In the genomic region with DNA sequence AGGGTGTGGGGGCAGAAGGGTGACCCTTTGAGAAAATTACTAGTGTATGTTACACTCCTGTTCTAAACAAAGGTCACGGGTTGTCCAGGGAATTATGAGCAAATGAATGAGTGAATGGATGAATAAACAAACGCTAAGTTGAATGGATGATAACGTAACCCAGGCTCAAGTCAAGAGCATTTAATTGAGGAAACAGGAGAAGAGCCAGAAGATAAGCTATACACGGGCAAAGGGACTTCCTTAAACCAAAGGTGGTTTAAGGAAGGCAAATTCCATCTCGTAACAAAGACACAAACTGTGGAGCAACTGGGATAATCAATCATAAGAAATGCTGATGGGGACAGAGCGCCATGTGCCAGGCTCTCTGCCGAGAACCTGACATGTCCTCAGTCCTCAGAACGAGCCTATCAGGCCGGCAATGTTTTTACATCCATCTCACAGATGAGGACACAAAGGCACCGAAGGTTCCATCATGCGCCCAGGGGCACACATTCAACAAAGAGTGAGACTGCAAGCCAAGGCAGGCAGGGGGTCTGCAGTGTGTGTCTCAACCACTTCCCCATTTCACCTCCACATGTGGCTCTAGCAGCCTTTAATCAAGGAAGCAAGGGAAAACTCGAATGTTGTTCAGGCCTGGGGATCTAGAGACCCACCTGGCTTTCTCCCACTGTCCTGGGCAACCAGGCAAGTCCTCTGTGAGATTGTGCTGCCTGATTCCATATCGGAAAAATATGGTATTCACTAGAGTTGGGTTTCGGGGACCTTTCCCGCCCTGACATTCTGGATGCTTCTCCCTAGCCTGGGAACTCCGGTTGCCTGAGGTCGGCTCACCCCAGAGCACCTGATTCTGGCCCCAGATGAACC, we compare ENCODE assay signal across 23 cellular contexts.
DNase-seq lines count a peak whose midpoint lies in the region; ATAC-seq, FAIRE-seq and TF ChIP-seq lines count a peak whose summit lies in the region.
"Had no signal": no experiment of that assay in that cellular context is flagged by ENCODE, and none has a peak within 500 bp of the region (broad histone marks: within the 10 kb centered on the region; RNA-seq: fewer than 3 reads in every experiment).

No MANE protein-coding gene starts in this region.

- H3K27ac ChIP-seq in effector memory CD4-positive, alpha-beta T cell (ENCODE audit: insufficient read depth, low read length, poor library complexity, severe bottlenecking) = no peak overlapping the region
- H3K27ac ChIP-seq: A549, BLaER1, upper lobe of right lung had no signal

- H3K4me1 Mint-ChIP-seq in activated CD8-positive, alpha-beta memory T cell treated with anti-CD3 and anti-CD28 coated beads, Interleukin-2, amount 10 ng/mL, durations not matched to agents 7 days and 5 days = peaks cover 7% of the 10 kb centered on the region
- H3K4me1 Mint-ChIP-seq in stimulated activated naive B cell treated with anti-CD40 and anti-IgM and Interleukin-4, amounts not matched to agents 10 μg/mL and 1 μg/mL and 100 μg/mL, for 72 hours = peaks cover 43 to 71% of the 10 kb centered on the region in 2 donors

- CTCF ChIA-PET in activated CD8-positive, alpha-beta memory T cell treated with anti-CD3 and anti-CD28 coated beads, Interleukin-2, amount 10 ng/mL, durations not matched to agents 7 days and 5 days (lab: Charles Lee) = interaction anchor here (1.1 kb wide), 1 partner anchor 37 kb away, joined by 3 read pairs; no protein-coding TSS in a partner anchor

- H3K4me3 ChIP-seq in bronchial epithelial cell (ENCODE audit: low read depth, low read length) = no peak overlapping the region
- H3K4me3 ChIP-seq in effector memory CD4-positive, alpha-beta T cell (ENCODE audit: insufficient read depth, low read depth, low read length, poor library complexity, severe bottlenecking) = no peak overlapping the region
- H3K4me3 ChIP-seq: A549, BLaER1, upper lobe of right lung had no signal

- H3K9me3 Mint-ChIP-seq in activated CD8-positive, alpha-beta memory T cell treated with anti-CD3 and anti-CD28 coated beads, Interleukin-2, amount 10 ng/mL, durations not matched to agents 7 days and 5 days (ENCODE audit: low read depth) = no peaks in the 10 kb centered on the region
- peaks cover 0 to 2% of the 10 kb centered on the region in 2 donors for H3K9me3 Mint-ChIP-seq in stimulated activated naive B cell treated with anti-CD40 and anti-IgM and Interleukin-4, amounts not matched to agents 10 μg/mL and 1 μg/mL and 100 μg/mL, for 72 hours
- H3K9me3 Mint-ChIP-seq: central memory CD8-positive, alpha-beta T cell; HFFc6 had no signal

- peaks cover 3% of the 10 kb centered on the region for H3K36me3 Mint-ChIP-seq in activated CD8-positive, alpha-beta memory T cell treated with anti-CD3 and anti-CD28 coated beads, Interleukin-2, amount 10 ng/mL, durations not matched to agents 7 days and 5 days
- H3K36me3 Mint-ChIP-seq in stimulated activated naive B cell treated with anti-CD40 and anti-IgM and Interleukin-4, amounts not matched to agents 10 μg/mL and 1 μg/mL and 100 μg/mL, for 72 hours = peaks cover 58 to 68% of the 10 kb centered on the region in 2 donors

- H3K27me3 Mint-ChIP-seq in activated CD8-positive, alpha-beta memory T cell treated with anti-CD3 and anti-CD28 coated beads, Interleukin-2, amount 10 ng/mL, durations not matched to agents 7 days and 5 days = no peaks in the 10 kb centered on the region
- H3K27me3 Mint-ChIP-seq in stimulated activated naive B cell treated with anti-CD40 and anti-IgM and Interleukin-4, amounts not matched to agents 10 μg/mL and 1 μg/mL and 100 μg/mL, for 72 hours = no peaks in the 10 kb centered on the region
- H3K27me3 Mint-ChIP-seq: central memory CD8-positive, alpha-beta T cell had no signal

- peak; percentile 42 for DNase-seq in activated CD8-positive, alpha-beta memory T cell treated with anti-CD3 and anti-CD28 coated beads, Interleukin-2, amount 50 U/mL, for 48 hours
- no peak for DNase-seq in activated CD8-positive, alpha-beta memory T cell treated with anti-CD3 and anti-CD28 coated beads, Interleukin-2, amount 10 ng/mL, durations not matched to agents 7 days and 5 days
- DNase-seq in NCI-H146 (lab: John Stamatoyannopoulos, UW) (peak; percentile 38), bronchial epithelial cell (ENCODE audit: low read depth) (no peak)
- DNase-seq in stimulated activated naive B cell treated with anti-CD40 and anti-IgM and Interleukin-4, amounts not matched to agents 10 μg/mL and 1 μg/mL and 100 μg/mL, for 72 hours = no peak
- DNase-seq in effector memory CD4-positive, alpha-beta T cell = no peak
- DNase-seq in stimulated activated naive CD4-positive, alpha-beta T cell (lab: John Stamatoyannopoulos, UW) = no peak
- DNase-seq: activated CD4-positive, alpha-beta T cell treated with anti-CD3 and anti-CD28 coated beads for 4 hours; activated effector memory CD4-positive, alpha-beta T cell treated with Interleukin-2 at 50 U/mL for 16 hours; anterior cingulate cortex; HFFc6; kidney glomerular epithelial cell; NCI-H187; NCI-H226; NK-92 treated with Interleukin-12 subunit alpha and Interleukin-12 subunit beta, amount 100 ng/mL, for 24 hours; nucleus accumbens; stimulated activated CD4-positive, alpha-beta T cell treated with anti-CD3 and anti-CD28 coated beads, Interleukin-12 subunit alpha, Interleukin-12 subunit beta, amount 100 ng/mL, for 4 hours; upper lobe of right lung had no signal

- FAIRE-seq in bronchial epithelial cell (lab: Jason Lieb, UNC) = peak; percentile 28
- FAIRE-seq: A549 had no signal

- no peaks in the 10 kb centered on the region for H3K36me3 ChIP-seq in bronchial epithelial cell (ENCODE audit: control insufficient read depth, insufficient read depth, low read length)
- no peaks in the 10 kb centered on the region for H3K36me3 ChIP-seq in effector memory CD4-positive, alpha-beta T cell (ENCODE audit: control insufficient read depth, insufficient read depth, low read length)
- H3K36me3 ChIP-seq: BLaER1, upper lobe of right lung had no signal

- no peaks in the 10 kb centered on the region for H3K4me1 ChIP-seq in effector memory CD4-positive, alpha-beta T cell (ENCODE audit: control insufficient read depth, insufficient read depth, low read length, poor library complexity, severe bottlenecking)
- H3K4me1 ChIP-seq: A549 had no signal

- H3K9me3 ChIP-seq in effector memory CD4-positive, alpha-beta T cell (ENCODE audit: control insufficient read depth, low read length) = no peaks in the 10 kb centered on the region
- H3K9me3 ChIP-seq: A549, BLaER1, upper lobe of right lung had no signal

- ATAC-seq in activated CD8-positive, alpha-beta memory T cell treated with anti-CD3 and anti-CD28 coated beads, Interleukin-2, amount 10 ng/mL, durations not matched to agents 7 days and 5 days = no peak
- ATAC-seq in stimulated activated naive B cell treated with anti-CD40 and anti-IgM and Interleukin-4, amounts not matched to agents 10 μg/mL and 1 μg/mL and 100 μg/mL, for 72 hours (replicated peaks) = no peak
- no peak for ATAC-seq in GM19328 (IDR thresholded peaks at IDR 0.05; ENCODE audit: unreplicated experiment)
- ATAC-seq: A549, esophagus mucosa, upper lobe of right lung had no signal

- no peak overlapping the region for H3K27ac Mint-ChIP-seq in activated CD8-positive, alpha-beta memory T cell treated with anti-CD3 and anti-CD28 coated beads, Interleukin-2, amount 10 ng/mL, durations not matched to agents 7 days and 5 days
- peak overlapping the region; percentile 14 for H3K27ac Mint-ChIP-seq in stimulated activated naive B cell treated with anti-CD40 and anti-IgM and Interleukin-4, amounts not matched to agents 10 μg/mL and 1 μg/mL and 100 μg/mL, for 72 hours
- H3K27ac Mint-ChIP-seq: HFFc6 had no signal

- TF ChIP-seq CTCF in bronchial epithelial cell (IDR thresholded peaks at IDR 0.05; ENCODE audit: insufficient read depth, low read length, severe bottlenecking) = no peak

- no peaks in the 10 kb centered on the region for H3K27me3 ChIP-seq in bronchial epithelial cell (ENCODE audit: control insufficient read depth, insufficient read depth, low read length)
- H3K27me3 ChIP-seq in effector memory CD4-positive, alpha-beta T cell (replicated peaks; ENCODE audit: control insufficient read depth, insufficient read depth, low read length, poor library complexity, severe bottlenecking) = no peaks in the 10 kb centered on the region
- H3K27me3 ChIP-seq: BLaER1, upper lobe of right lung had no signal

- no peak overlapping the region for H3K4me3 Mint-ChIP-seq in activated CD8-positive, alpha-beta memory T cell treated with anti-CD3 and anti-CD28 coated beads, Interleukin-2, amount 10 ng/mL, durations not matched to agents 7 days and 5 days
- no peak overlapping the region for H3K4me3 Mint-ChIP-seq in stimulated activated naive B cell treated with anti-CD40 and anti-IgM and Interleukin-4, amounts not matched to agents 10 μg/mL and 1 μg/mL and 100 μg/mL, for 72 hours
- H3K4me3 Mint-ChIP-seq: central memory CD8-positive, alpha-beta T cell; HFFc6 had no signal

Comparison
In these comparisons a context has a peak if more than half of its experiments do, and no peak if none do; other contexts are left out.
1. DNase-seq: peak in activated CD8-positive, alpha-beta memory T cell treated with anti-CD3 and anti-CD28 coated beads, Interleukin-2, amount 50 U/mL, for 48 hours (single experiment) and NCI-H146 (single experiment); none in activated CD8-positive, alpha-beta memory T cell treated with anti-CD3 and anti-CD28 coated beads, Interleukin-2, amount 10 ng/mL, durations not matched to agents 7 days and 5 days (single experiment), bronchial epithelial cell (single experiment), stimulated activated naive B cell treated with anti-CD40 and anti-IgM and Interleukin-4, amounts not matched to agents 10 μg/mL and 1 μg/mL and 100 μg/mL, for 72 hours (single experiment), effector memory CD4-positive, alpha-beta T cell (0 of 3) and stimulated activated naive CD4-positive, alpha-beta T cell (0 of 6).